In the genomic region with DNA sequence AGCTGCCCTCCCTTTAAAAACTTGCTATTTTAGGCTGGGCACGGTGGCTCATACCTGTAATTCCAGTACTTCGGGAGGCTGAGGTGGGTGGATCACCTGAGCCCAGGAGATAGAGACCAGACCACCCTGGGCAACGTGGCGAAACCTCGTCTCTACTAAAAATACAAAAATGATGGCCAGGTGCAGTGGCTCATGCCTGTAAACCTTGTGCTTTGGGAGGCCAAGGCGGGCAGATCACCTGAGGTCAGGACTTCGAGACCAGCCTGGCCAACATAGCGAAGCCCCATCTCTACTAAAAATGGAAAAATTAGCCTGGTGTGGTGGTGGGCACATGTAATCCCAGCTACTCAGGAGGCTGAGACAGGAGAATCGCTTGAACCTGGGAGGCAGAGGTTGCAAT, we compare ENCODE assay signal across 3 cellular contexts. TPM values are rescaled to one million over a fixed set of nuclear protein-coding genes. Genes with fewer than 3 reads are reported as not detected.
"Had no signal": no experiment of that assay in that cellular context is flagged by ENCODE, and none has a peak within 500 bp of the region (broad histone marks: within the 10 kb centered on the region; RNA-seq: fewer than 3 reads in every experiment).

No MANE protein-coding gene starts in this region.

RNA-seq across cellular contexts. Expression of gene DOK7, which starts 11.3 kb away (rescaled TPM):
- polyA plus RNA-seq: SK-N-SH had no signal

RNA-seq across cellular contexts. Expression of gene HGFAC, which starts 32.6 kb away (rescaled TPM):
- total RNA-seq: M059J, Peyer's patch had no signal
